ENCODE assay signal across 1 cellular context in genomic region chr6:42563697-42564495, GRCh38.
TF ChIP-seq lines count a peak whose summit lies in the region.

TSS of gene UBR2 (plus strand) at chr6:42564029. CDS start at chr6:42564320, 291 bp downstream.

TF ChIP-seq in HEK293, 187 proteins besides CTCF, POLR2A, EP300 and RAD21 (continued from another document and continues in another):
- peak; percentile 59 for TF ChIP-seq PATZ1 (tag by site-specific recombination; IDR thresholded peaks at IDR 0.05)
- TF ChIP-seq ZBTB10 (tag by site-specific recombination; IDR thresholded peaks at IDR 0.05), result peak; percentile 93
- no peak for TF ChIP-seq ATF2 (tag by site-specific recombination; IDR thresholded peaks at IDR 0.05; ENCODE audit: low read depth)
- no peak for TF ChIP-seq REPIN1 (tag by site-specific recombination; IDR thresholded peaks at IDR 0.05; ENCODE audit: low read depth)
- peak; percentile 98 for TF ChIP-seq ZNF600 (tag by site-specific recombination; IDR thresholded peaks at IDR 0.05)
- TF ChIP-seq ZNF518A (tag by site-specific recombination; conservative IDR thresholded peaks at IDR 0.05; ENCODE audit: low read depth), result 0 out of 2 replicates have a peak, but pooled peaks have one; percentile 32
- no peak for TF ChIP-seq ZSCAN16 (tag by site-specific recombination; IDR thresholded peaks at IDR 0.05)
- peak; percentile 92; the same call in 1 of the 2 replicates for TF ChIP-seq KLF7 (tag by site-specific recombination; IDR thresholded peaks at IDR 0.05; ENCODE audit: borderline replicate concordance)
- TF ChIP-seq ZNF10 (tag by site-specific recombination; IDR thresholded peaks at IDR 0.05), result peak; percentile 66; the same call in 1 of the 2 replicates
- peak; percentile 72 for TF ChIP-seq ZNF692 (tag by site-specific recombination; IDR thresholded peaks at IDR 0.05)
- TF ChIP-seq ZNF777 (tag by site-specific recombination; IDR thresholded peaks at IDR 0.05; ENCODE audit: borderline replicate concordance), result peak; percentile 88; the same call in 1 of the 2 replicates
- TF ChIP-seq ZNF843 (tag by site-specific recombination; IDR thresholded peaks at IDR 0.05), result no peak
- peak; percentile 63; the same call in 1 of the 2 replicates for TF ChIP-seq SCRT1 (tag by site-specific recombination; IDR thresholded peaks at IDR 0.05; ENCODE audit: borderline replicate concordance)
- TF ChIP-seq ZNF280D (tag by site-specific recombination; IDR thresholded peaks at IDR 0.05), result no peak
- TF ChIP-seq ZNF391 (tag by site-specific recombination; IDR thresholded peaks at IDR 0.05; ENCODE audit: borderline replicate concordance, low read depth), result peak; percentile 61; the same call in 1 of the 2 replicates
- TF ChIP-seq GFI1B (tag by site-specific recombination; IDR thresholded peaks at IDR 0.05), result no peak
- TF ChIP-seq MYNN (tag by site-specific recombination; IDR thresholded peaks at IDR 0.05; ENCODE audit: borderline replicate concordance), result no peak
- TF ChIP-seq SP7 (tag by site-specific recombination; IDR thresholded peaks at IDR 0.05), result peak; percentile 80
- no peak for TF ChIP-seq ZNF555 (tag by site-specific recombination; conservative IDR thresholded peaks at IDR 0.05)
- TF ChIP-seq ZNF529 (tag by site-specific recombination; IDR thresholded peaks at IDR 0.05; ENCODE audit: insufficient replicate concordance), result no peak
- peak; percentile 90 for TF ChIP-seq ZBTB48 (tag by site-specific recombination; IDR thresholded peaks at IDR 0.05)
- no peak for TF ChIP-seq ZNF140 (tag by site-specific recombination; IDR thresholded peaks at IDR 0.05)
- TF ChIP-seq ZBTB44 (tag by site-specific recombination; IDR thresholded peaks at IDR 0.05), result no peak
- TF ChIP-seq ZNF239 (tag by site-specific recombination; IDR thresholded peaks at IDR 0.05), result no peak
- no peak for TF ChIP-seq ELK4 (IDR thresholded peaks at IDR 0.05; ENCODE audit: borderline replicate concordance, low read depth, low read length)
- TF ChIP-seq ZNF530 (tag by site-specific recombination; IDR thresholded peaks at IDR 0.05; ENCODE audit: low read depth), result no peak
- TF ChIP-seq ZNF747 (tag by site-specific recombination; IDR thresholded peaks at IDR 0.05), result no peak
- TF ChIP-seq ZBTB7A (tag by site-specific recombination; IDR thresholded peaks at IDR 0.05; ENCODE audit: low read depth), result peak; percentile 9; the same call in 1 of the 2 replicates
- peak; percentile 89; the same call in 1 of the 2 replicates for TF ChIP-seq GLI4 (tag by site-specific recombination; IDR thresholded peaks at IDR 0.05)
- TF ChIP-seq ZNF394 (tag by site-specific recombination; IDR thresholded peaks at IDR 0.05; ENCODE audit: borderline replicate concordance), result peak; percentile 24; the same call in 1 of the 2 replicates
- no peak for TF ChIP-seq ZNF37A (tag by site-specific recombination; IDR thresholded peaks at IDR 0.05)
- no peak for TF ChIP-seq ZNF138 (tag by site-specific recombination; IDR thresholded peaks at IDR 0.05; ENCODE audit: borderline replicate concordance)
- TF ChIP-seq ZBTB6 (tag by site-specific recombination; IDR thresholded peaks at IDR 0.05), result peak; percentile 84
- peak; percentile 93 for TF ChIP-seq KLF8 (tag by site-specific recombination; IDR thresholded peaks at IDR 0.05)
